In the genomic region with DNA sequence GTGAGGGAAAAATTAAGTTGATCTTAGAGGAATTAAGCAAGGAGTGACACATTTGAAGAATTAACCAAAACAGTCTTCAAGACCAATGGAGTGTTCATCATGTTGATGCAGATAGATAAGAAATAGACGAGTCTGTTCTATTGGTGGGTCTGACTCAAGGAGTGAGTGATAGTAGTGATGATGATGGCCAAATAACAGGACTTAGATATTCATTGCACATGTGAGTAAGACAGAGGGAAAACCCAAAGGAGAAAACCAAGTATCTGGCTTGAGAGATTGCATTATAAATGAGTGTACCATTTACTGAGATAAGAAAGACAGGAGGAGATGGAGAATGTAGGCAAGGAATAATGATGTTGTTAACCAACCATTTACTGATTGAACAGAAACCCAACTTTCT, we compare ENCODE assay signal across 27 cellular contexts.
"Had no signal": no experiment of that assay in that cellular context is flagged by ENCODE, and none has a peak within 500 bp of the region (broad histone marks: within the 10 kb centered on the region; RNA-seq: fewer than 3 reads in every experiment).

No MANE protein-coding gene starts in this region.

- DNase-seq: activated CD4-positive, alpha-beta T cell treated with anti-CD3 and anti-CD28 coated beads for 1 hour; activated CD4-positive, alpha-beta T cell treated with anti-CD3 and anti-CD28 coated beads, Interleukin-2, amount 50 U/mL, for 1 hour; activated CD8-positive, alpha-beta T cell treated with anti-CD3 and anti-CD28 coated beads for 36 hours; activated T-cell treated with anti-CD3 and anti-CD28 coated beads, Interleukin-2, amount 50 U/mL, for 4 hours; anterior cingulate cortex; caudate nucleus; cortex of kidney; effector memory CD8-positive, alpha-beta T cell; heart left ventricle; hypothalamus; immature natural killer cell; lower lobe of right lung; mucosa of descending colon; posterior cingulate gyrus; right cardiac atrium; spleen; stimulated activated naive CD4-positive, alpha-beta T cell; T-helper 9 cell; tibial artery; upper lobe of right lung had no signal

- ATAC-seq: activated CD8-positive, alpha-beta T cell treated with anti-CD3 and anti-CD28 coated beads for 36 hours; activated naive CD4-positive, alpha-beta T cell treated with anti-CD3 and anti-CD28 coated beads, Interleukin-2, amount 50 U/mL, for 72 hours; activated T-cell treated with anti-CD3 and anti-CD28 coated beads, Interleukin-2, amount 50 U/mL, for 4 hours; body of pancreas; effector memory CD8-positive, alpha-beta T cell; mucosa of descending colon; right cardiac atrium; upper lobe of right lung had no signal

- H3K9me3 Mint-ChIP-seq: nephron had no signal

- H3K9me3 ChIP-seq: body of pancreas, heart left ventricle, left lung, lower lobe of right lung, mucosa of descending colon, suprapubic skin, tibial artery, upper lobe of right lung had no signal

- H3K27ac Mint-ChIP-seq: activated CD8-positive, alpha-beta T cell treated with anti-CD3 and anti-CD28 coated beads for 36 hours; activated naive CD4-positive, alpha-beta T cell treated with anti-CD3 and anti-CD28 coated beads, Interleukin-2, amount 50 U/mL, for 72 hours; activated T-helper 2 cell treated with anti-CD3 and anti-CD28 coated beads, Interferon-gamma antibody, Interleukin-2, Interleukin-4, amounts not matched to agents 10 μg/mL and 5 μg/mL and 100 μg/mL, durations not matched to agents 14 hours and 24 hours and 36 hours; effector memory CD8-positive, alpha-beta T cell; immature natural killer cell; T-helper 1 cell treated with Interleukin-12 subunit alpha and Interleukin-12 subunit beta and Interleukin-4 antibody, amounts not matched to agents 30 μg/mL and 1 μg/mL, for 36 hours had no signal

- H3K27ac ChIP-seq: body of pancreas, heart left ventricle, left lung, lower lobe of right lung, spleen, suprapubic skin, tibial artery, upper lobe of right lung had no signal

- H3K27me3 ChIP-seq: body of pancreas, heart left ventricle, suprapubic skin, tibial artery, upper lobe of right lung had no signal

- H3K36me3 Mint-ChIP-seq: activated naive CD4-positive, alpha-beta T cell treated with anti-CD3 and anti-CD28 coated beads, Interleukin-2, amount 50 U/mL, for 72 hours; immature natural killer cell had no signal

- H3K4me1 ChIP-seq: body of pancreas, left lung, lower lobe of right lung, spleen, suprapubic skin, upper lobe of right lung had no signal

- H3K4me3 ChIP-seq: body of pancreas, heart left ventricle, left lung, lower lobe of right lung, mucosa of descending colon, spleen, suprapubic skin, tibial artery, upper lobe of right lung had no signal

- H3K27me3 Mint-ChIP-seq: activated CD8-positive, alpha-beta T cell treated with anti-CD3 and anti-CD28 coated beads for 36 hours; effector memory CD8-positive, alpha-beta T cell had no signal

- H3K36me3 ChIP-seq: heart left ventricle, left lung, lower lobe of right lung, spleen, suprapubic skin, tibial artery, upper lobe of right lung had no signal

- H3K4me1 Mint-ChIP-seq: immature natural killer cell had no signal

- H3K4me3 Mint-ChIP-seq: activated CD8-positive, alpha-beta T cell treated with anti-CD3 and anti-CD28 coated beads for 36 hours; activated T-cell treated with anti-CD3 and anti-CD28 coated beads, Interleukin-2, amount 50 U/mL, for 4 hours; effector memory CD8-positive, alpha-beta T cell; immature natural killer cell; nephron; T-helper 1 cell treated with Interleukin-12 subunit alpha and Interleukin-12 subunit beta and Interleukin-4 antibody, amounts not matched to agents 30 μg/mL and 1 μg/mL, for 36 hours had no signal
